In genomic region chr18:11175266-11175947, GRCh38 we compare ENCODE assay signal across 18 cellular contexts. TPM values are rescaled to one million over a fixed set of nuclear protein-coding genes. Genes with fewer than 3 reads are reported as not detected.
DNase-seq lines count a peak whose midpoint lies in the region; TF ChIP-seq lines count a peak whose summit lies in the region.
"Had no signal": no experiment of that assay in that cellular context is flagged by ENCODE, and none has a peak within 500 bp of the region (broad histone marks: within the 10 kb centered on the region; RNA-seq: fewer than 3 reads in every experiment).

No MANE protein-coding gene starts in this region.

- H4K20me1 ChIP-seq in osteoblast (ENCODE audit: insufficient read depth, low read length) = no peaks in the 10 kb centered on the region

- H3K27me3 ChIP-seq in ACC112 (ENCODE audit: insufficient read depth, low read length) (no peaks in the 10 kb centered on the region), osteoblast (ENCODE audit: insufficient read depth, low read length) (no peaks in the 10 kb centered on the region)
- H3K27me3 ChIP-seq: dorsolateral prefrontal cortex had no signal

- DNase-seq in HFFc6 (peak; percentile 63), dedifferentiated amniotic fluid mesenchymal stem cell (ENCODE audit: extremely low spot score) (peak; percentile 85), osteoblast (ENCODE audit: insufficient read length, low spot score, missing footprints) (peak; percentile 77), GF-D8 (lab: John Stamatoyannopoulos, UW) (no peak), Calu3 (no peak), NAMALWA (ENCODE audit: low spot score) (no peak)
- no peak for DNase-seq in activated CD4-positive, CD25-positive, alpha-beta regulatory T cell treated with anti-CD3 and anti-CD28 coated beads, Interleukin-2, amount 50 U/mL, for 72 hours
- DNase-seq: activated naive CD8-positive, alpha-beta T cell treated with anti-CD3 and anti-CD28 coated beads, Interleukin-2, amount 10 ng/mL, durations not matched to agents 7 days and 5 days; activated T-cell treated with anti-CD3 and anti-CD28 coated beads for 4 hours; DMS79 treated with DMSO at 0.1 percent for 48 hours; dorsolateral prefrontal cortex; NCI-H2171 treated with DMSO at 0.1 percent for 48 hours; nephron progenitor cell; stimulated activated CD4-positive, alpha-beta T cell treated with anti-CD3 and anti-CD28 coated beads, Interleukin-12 subunit alpha, Interleukin-12 subunit beta, amount 100 ng/mL, for 4 hours; SW 1271 had no signal

- H2AFZ ChIP-seq in ACC112 (ENCODE audit: low read length, unreplicated experiment) (peak overlapping the region; percentile 93), osteoblast (ENCODE audit: low read length) (no peak overlapping the region)

- H3K4me2 ChIP-seq in osteoblast (ENCODE audit: insufficient read depth, low read length) = peak overlapping the region; percentile 42

- H3K27ac Mint-ChIP-seq in HFFc6 (peak overlapping the region; percentile 91), Calu3 (ENCODE audit: unreplicated experiment) (no peak overlapping the region)
- H3K27ac Mint-ChIP-seq: activated naive CD8-positive, alpha-beta T cell treated with anti-CD3 and anti-CD28 coated beads, Interleukin-2, amount 10 ng/mL, durations not matched to agents 7 days and 5 days; B cell; WTC11 had no signal

- H3K27ac ChIP-seq in ACC112 (ENCODE audit: low read depth, low read length) = peak overlapping the region; percentile 83
- H3K27ac ChIP-seq in osteoblast (ENCODE audit: low read depth, low read length) = peak overlapping the region; percentile 93
- H3K27ac ChIP-seq: dorsolateral prefrontal cortex had no signal

- no peaks in the 10 kb centered on the region for H3K36me3 ChIP-seq in ACC112 (ENCODE audit: insufficient read depth, low read length)
- no peaks in the 10 kb centered on the region for H3K36me3 ChIP-seq in osteoblast (ENCODE audit: insufficient read depth, low read length)

- H3K27me3 Mint-ChIP-seq in HFFc6 (ENCODE audit: insufficient read depth) = no peaks in the 10 kb centered on the region
- H3K27me3 Mint-ChIP-seq in Calu3 (ENCODE audit: unreplicated experiment) = no peaks in the 10 kb centered on the region
- H3K27me3 Mint-ChIP-seq: activated naive CD8-positive, alpha-beta T cell treated with anti-CD3 and anti-CD28 coated beads, Interleukin-2, amount 10 ng/mL, durations not matched to agents 7 days and 5 days; B cell had no signal

- peak overlapping the region; percentile 50; the same call in 1 of the 2 replicates for H3K4me3 ChIP-seq in ACC112 (ENCODE audit: low read depth, low read length)
- H3K4me3 ChIP-seq in osteoblast (ENCODE audit: insufficient read depth, low read length) = peak overlapping the region; percentile 10
- H3K4me3 ChIP-seq: dorsolateral prefrontal cortex had no signal

- BruUV-seq in Calu3 (replicated peaks; lab: Mats Ljungman, UMichigan) = no TSS peak

- H3K9me3 Mint-ChIP-seq in HFFc6 (no peaks in the 10 kb centered on the region), Calu3 (ENCODE audit: low read depth, unreplicated experiment) (peaks cover 3% of the 10 kb centered on the region)
- H3K9me3 Mint-ChIP-seq: activated naive CD8-positive, alpha-beta T cell treated with anti-CD3 and anti-CD28 coated beads, Interleukin-2, amount 10 ng/mL, durations not matched to agents 7 days and 5 days had no signal

- peaks cover 8% of the 10 kb centered on the region; the same call in 1 of the 2 replicates for H3K36me3 Mint-ChIP-seq in HFFc6 (ENCODE audit: low read depth)
- no peaks in the 10 kb centered on the region for H3K36me3 Mint-ChIP-seq in Calu3 (ENCODE audit: insufficient read depth, unreplicated experiment)
- H3K36me3 Mint-ChIP-seq: activated naive CD8-positive, alpha-beta T cell treated with anti-CD3 and anti-CD28 coated beads, Interleukin-2, amount 10 ng/mL, durations not matched to agents 7 days and 5 days had no signal

- no peaks in the 10 kb centered on the region for H3K9me3 ChIP-seq in osteoblast (ENCODE audit: low read depth, low read length)

- TF ChIP-seq CTCF in HFFc6 (IDR thresholded peaks at IDR 0.05) (no peak), osteoblast (IDR thresholded peaks at IDR 0.05; ENCODE audit: extremely low read depth, low read depth, low read length) (no peak), Calu3 (IDR thresholded peaks at IDR 0.05; ENCODE audit: unreplicated experiment) (no peak)

- H3K4me1 ChIP-seq in ACC112 (ENCODE audit: control insufficient read depth, insufficient read depth, low read length, unreplicated experiment) (peaks cover 20% of the 10 kb centered on the region), osteoblast (ENCODE audit: insufficient read depth, low read length) (peaks cover 57% of the 10 kb centered on the region)

- H3K4me1 Mint-ChIP-seq in HFFc6 (ENCODE audit: low read depth) (peaks cover 51% of the 10 kb centered on the region), Calu3 (ENCODE audit: low read depth, unreplicated experiment) (no peaks in the 10 kb centered on the region)
- H3K4me1 Mint-ChIP-seq: activated naive CD8-positive, alpha-beta T cell treated with anti-CD3 and anti-CD28 coated beads, Interleukin-2, amount 10 ng/mL, durations not matched to agents 7 days and 5 days; B cell; WTC11 had no signal

- CTCF ChIA-PET in Calu3 (lab: Charles Lee) = no interaction called here

- H3K79me2 ChIP-seq in ACC112 (ENCODE audit: control insufficient read depth, insufficient read depth, low read length, unreplicated experiment) (no peaks in the 10 kb centered on the region), osteoblast (ENCODE audit: insufficient read depth, low read length) (no peaks in the 10 kb centered on the region)

- H3K4me3 Mint-ChIP-seq in HFFc6 (peak overlapping the region; percentile 75), Calu3 (ENCODE audit: low read depth, unreplicated experiment) (no peak overlapping the region)
- H3K4me3 Mint-ChIP-seq: activated naive CD8-positive, alpha-beta T cell treated with anti-CD3 and anti-CD28 coated beads, Interleukin-2, amount 10 ng/mL, durations not matched to agents 7 days and 5 days; B cell; nephron progenitor cell; WTC11 had no signal

- intact Hi-C loops in Calu3 (cut with micrococcal nuclease; ENCODE audit: unreplicated experiment) = no loop called here

RNA-seq across cellular contexts. Expression of gene PIEZO2, which starts 26.0 kb away (rescaled TPM):
- total RNA-seq in HFFc6 (2021; fragmentation: NEBNext Ultra II Directional; extraction: Animal tissue kit (Norgen Biotek cat#: 25700)) = not detected
- total RNA-seq in osteoblast = 6.5 and 46.7 TPM in 2 replicates
- 0.24 and 0.91 TPM in 2 replicates for total RNA-seq in Calu3 (2022)
- total RNA-seq: activated naive CD8-positive, alpha-beta T cell treated with anti-CD3 and anti-CD28 coated beads, Interleukin-2, amount 10 ng/mL, durations not matched to agents 7 days and 5 days; B cell had no signal

Comparison
In these comparisons a context has a peak if more than half of its experiments do, and no peak if none do; other contexts are left out.
1. DNase-seq: peak in HFFc6 (single experiment), dedifferentiated amniotic fluid mesenchymal stem cell (single experiment) and osteoblast (single experiment); none in activated CD4-positive, CD25-positive, alpha-beta regulatory T cell treated with anti-CD3 and anti-CD28 coated beads, Interleukin-2, amount 50 U/mL, for 72 hours (single experiment), GF-D8 (single experiment), Calu3 (single experiment) and NAMALWA (single experiment).